In the genomic region with DNA sequence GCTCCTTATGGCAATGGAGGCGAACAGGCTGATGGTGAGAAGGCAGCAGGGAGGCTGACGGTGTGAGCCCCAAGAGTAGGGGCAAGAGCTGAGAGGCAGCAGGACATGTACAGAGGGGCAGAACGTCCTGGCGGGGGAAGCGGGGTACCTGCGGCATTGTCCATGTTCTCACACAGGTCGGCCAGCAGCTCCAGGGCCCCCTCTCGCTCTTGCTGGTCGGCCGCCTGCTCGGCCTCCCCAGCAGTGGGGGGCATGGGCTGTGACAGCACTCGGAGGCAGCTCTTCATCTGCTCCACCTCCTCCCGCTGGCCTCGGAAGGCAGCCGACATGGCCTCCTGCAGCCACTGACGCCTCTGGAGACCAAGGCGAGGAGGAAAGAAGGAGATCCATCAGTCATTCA, we compare ENCODE assay signal across 19 cellular contexts. TPM values are rescaled to one million over a fixed set of nuclear protein-coding genes. Genes with fewer than 3 reads are reported as not detected.
DNase-seq lines count a peak whose midpoint lies in the region; ATAC-seq and TF ChIP-seq lines count a peak whose summit lies in the region.
"Had no signal": no experiment of that assay in that cellular context is flagged by ENCODE, and none has a peak within 500 bp of the region (broad histone marks: within the 10 kb centered on the region; RNA-seq: fewer than 3 reads in every experiment).

No MANE protein-coding gene starts in this region.

- H4K20me1 ChIP-seq in neural progenitor cell (ENCODE audit: low read depth), result peaks cover 3% of the 10 kb centered on the region

- no peaks in the 10 kb centered on the region for H3K9me3 Mint-ChIP-seq in CD4-positive, alpha-beta T cell
- no peaks in the 10 kb centered on the region for H3K9me3 Mint-ChIP-seq in IgD-negative memory B cell
- no peaks in the 10 kb centered on the region for H3K9me3 Mint-ChIP-seq in central memory CD8-positive, alpha-beta T cell
- peaks cover 2% of the 10 kb centered on the region for H3K9me3 Mint-ChIP-seq in neural progenitor cell

- peak overlapping the region; percentile 51 for H3K4me3 Mint-ChIP-seq in CD4-positive, alpha-beta T cell
- H3K4me3 Mint-ChIP-seq in IgD-negative memory B cell (peak overlapping the region in 3 of 4 donors; percentile 51 to 78 (median 65)), neural progenitor cell (peak overlapping the region; percentile 62)
- H3K4me3 Mint-ChIP-seq in central memory CD8-positive, alpha-beta T cell, result peak overlapping the region; percentile 68

- H3K27me3 Mint-ChIP-seq in CD4-positive, alpha-beta T cell, result no peaks in the 10 kb centered on the region
- H3K27me3 Mint-ChIP-seq in IgD-negative memory B cell (peaks cover 1% of the 10 kb centered on the region), neural progenitor cell (ENCODE audit: insufficient read depth, low read depth) (peaks cover 6% of the 10 kb centered on the region)
- no peaks in the 10 kb centered on the region for H3K27me3 Mint-ChIP-seq in central memory CD8-positive, alpha-beta T cell

- H3K4me1 ChIP-seq in neural progenitor cell, result peaks cover 4% of the 10 kb centered on the region

- no peak overlapping the region for H3K27ac ChIP-seq in CD4-positive, alpha-beta T cell (ENCODE audit: low read depth, low read length)
- no peak overlapping the region for H3K27ac ChIP-seq in neural progenitor cell
- H3K27ac ChIP-seq: hepatocyte, sigmoid colon, SJCRH30 had no signal

- H3K4me2 ChIP-seq in neural progenitor cell, result no peak overlapping the region
- H3K4me2 ChIP-seq: hepatocyte had no signal

- H3K4me3 ChIP-seq in neural progenitor cell, result no peak overlapping the region
- H3K4me3 ChIP-seq: hepatocyte, sigmoid colon, SJCRH30 had no signal

- H3F3A ChIP-seq in neural progenitor cell (ENCODE audit: low read depth), result peaks cover 26% of the 10 kb centered on the region

- H3K27ac Mint-ChIP-seq in CD4-positive, alpha-beta T cell, result no peak overlapping the region
- H3K27ac Mint-ChIP-seq in IgD-negative memory B cell (peak overlapping the region; percentile 84 to 98 (median 90)), neural progenitor cell (no peak overlapping the region)
- peak overlapping the region; percentile 91 for H3K27ac Mint-ChIP-seq in central memory CD8-positive, alpha-beta T cell (ENCODE audit: low read depth)

- no peak for ATAC-seq in CD4-positive, alpha-beta T cell (ENCODE audit: poor library complexity)
- no peak for ATAC-seq in central memory CD8-positive, alpha-beta T cell (replicated peaks; ENCODE audit: extremely low read depth, poor library complexity, severe bottlenecking)
- no peak for ATAC-seq in GM21528 (IDR thresholded peaks at IDR 0.05; ENCODE audit: low FRiP score, unreplicated experiment)
- ATAC-seq: PC-3 had no signal

- no peaks in the 10 kb centered on the region for H3K27me3 ChIP-seq in CD4-positive, alpha-beta T cell (ENCODE audit: control insufficient read depth, insufficient read depth, low read length)
- H3K27me3 ChIP-seq in neural progenitor cell, result no peaks in the 10 kb centered on the region
- H3K27me3 ChIP-seq: hepatocyte, sigmoid colon, SJCRH30 had no signal

- no peak for TF ChIP-seq CTCF in CD4-positive, alpha-beta T cell (IDR thresholded peaks at IDR 0.05)
- no peak for TF ChIP-seq CTCF in neural progenitor cell (IDR thresholded peaks at IDR 0.05)

- no peaks in the 10 kb centered on the region for H3K9me3 ChIP-seq in CD4-positive, alpha-beta T cell (ENCODE audit: control insufficient read depth, low read length)
- H3K9me3 ChIP-seq in neural progenitor cell (ENCODE audit: low read depth), result no peaks in the 10 kb centered on the region
- H3K9me3 ChIP-seq: sigmoid colon, SJCRH30 had no signal

- peaks cover 11% of the 10 kb centered on the region for H3K79me2 ChIP-seq in neural progenitor cell (ENCODE audit: low read depth)

- POLR2A ChIA-PET in CD4-positive, alpha-beta T cell (lab: Charles Lee), result interaction anchor here (5.9 kb wide), 1 partner anchor 18 kb away, joined by 79 read pairs; the partner anchor contains the start of gene PPP6R1

- CTCF ChIA-PET in CD4-positive, alpha-beta T cell (lab: Charles Lee), result no interaction called here

- H2AFZ ChIP-seq in neural progenitor cell (replicated peaks), result no peak overlapping the region
- H2AFZ ChIP-seq: hepatocyte had no signal

- DNase-seq in CD4-positive, alpha-beta T cell, result no peak
- no peak for DNase-seq in central memory CD8-positive, alpha-beta T cell (ENCODE audit: low spot score in 2 of 2)
- DNase-seq in neural progenitor cell (ENCODE audit: low spot score) (no peak), cerebellar cortex (ENCODE audit: low spot score) (no peak), NCI-H2029 treated with DMSO at 0.1 percent for 48 hours (lab: John Stamatoyannopoulos, UW) (no peak)
- DNase-seq: activated CD4-positive, alpha-beta T cell treated with anti-CD3 and anti-CD28 coated beads for 4 hours; AML-193; central memory CD4-positive, alpha-beta T cell; DMS53; kidney glomerular epithelial cell; mesendoderm; NCI-H1092 treated with DMSO at 0.1 percent for 48 hours; PC-3; sigmoid colon; SJCRH30 had no signal

- intact Hi-C loops in CD4-positive, alpha-beta T cell (cut with DNase I, micrococcal nuclease), result no loop called here

- H3K36me3 Mint-ChIP-seq in CD4-positive, alpha-beta T cell (ENCODE audit: low read depth), result peaks cover 55% of the 10 kb centered on the region
- H3K36me3 Mint-ChIP-seq in IgD-negative memory B cell (no peaks in the 10 kb centered on the region), neural progenitor cell (peaks cover 14% of the 10 kb centered on the region)
- H3K36me3 Mint-ChIP-seq in central memory CD8-positive, alpha-beta T cell (ENCODE audit: insufficient read depth), result peaks cover 25% of the 10 kb centered on the region

- H3K9ac ChIP-seq in neural progenitor cell, result no peak overlapping the region

- no peaks in the 10 kb centered on the region for H3K36me3 ChIP-seq in neural progenitor cell

- peaks cover 32% of the 10 kb centered on the region for H3K4me1 Mint-ChIP-seq in CD4-positive, alpha-beta T cell (ENCODE audit: low read depth)
- H3K4me1 Mint-ChIP-seq in IgD-negative memory B cell, result peaks cover 33 to 49% (median 45%) of the 10 kb centered on the region in 3 donors
- peaks cover 43% of the 10 kb centered on the region for H3K4me1 Mint-ChIP-seq in central memory CD8-positive, alpha-beta T cell
- H3K4me1 Mint-ChIP-seq in neural progenitor cell, result peaks cover 32% of the 10 kb centered on the region

RNA-seq across cellular contexts. Expression of gene HSPBP1, which starts 2.4 kb away (rescaled TPM):
- 10 to 100 TPM; 14.3 to 15.1 TPM for total RNA-seq in CD4-positive, alpha-beta T cell
- 34.1 TPM for polyA plus RNA-seq in IgD-negative memory B cell
- 15.0 and 43.1 TPM in 2 replicates for total RNA-seq in neural progenitor cell (ENCODE audit: low replicate concordance)

RNA-seq across cellular contexts. Expression of gene BRSK1, which starts 6.3 kb away (rescaled TPM):
- 1 to 10 TPM; 2.6 to 2.7 TPM for total RNA-seq in CD4-positive, alpha-beta T cell
- polyA plus RNA-seq in IgD-negative memory B cell, result 0.34 TPM
- 24.1 and 43.1 TPM in 2 replicates for total RNA-seq in neural progenitor cell (ENCODE audit: low replicate concordance)

RNA-seq across cellular contexts. Expression of gene PPP6R1, which starts 18.7 kb away (rescaled TPM):
- total RNA-seq in CD4-positive, alpha-beta T cell, result 100 to 1,000 TPM; 172 to 182 TPM
- 47.0 TPM for polyA plus RNA-seq in IgD-negative memory B cell
- total RNA-seq in neural progenitor cell (ENCODE audit: low replicate concordance), result 13.1 and 40.4 TPM in 2 replicates

RNA-seq across cellular contexts. Expression of gene TMEM150B, which starts 47.6 kb away (rescaled TPM):
- total RNA-seq in CD4-positive, alpha-beta T cell, result not detected
- not detected for polyA plus RNA-seq in IgD-negative memory B cell
- total RNA-seq in neural progenitor cell (ENCODE audit: low replicate concordance), result 0.62 TPM in 1 of 2 replicates, not detected in the other
- total RNA-seq: PC-3, SJCRH30, temporal lobe had no signal

RNA-seq across cellular contexts. Expression of gene TMEM86B, which starts 48.9 kb away (rescaled TPM):
- 10 to 100 TPM; 11.7 to 11.8 TPM for total RNA-seq in CD4-positive, alpha-beta T cell
- polyA plus RNA-seq in IgD-negative memory B cell, result 1.4 TPM
- 1.4 and 3.3 TPM in 2 replicates for total RNA-seq in neural progenitor cell (ENCODE audit: low replicate concordance)

Comparison
In these comparisons a context has a peak if more than half of its experiments do, and no peak if none do; other contexts are left out.
1. H3K27ac Mint-ChIP-seq: peak in IgD-negative memory B cell (3 of 3) and central memory CD8-positive, alpha-beta T cell (single experiment); none in CD4-positive, alpha-beta T cell (single experiment) and neural progenitor cell (single experiment).
2. Peak in every context shown above with its lines, with median percentiles within 50 percentile points of each other: H3K4me3 Mint-ChIP-seq.